In genomic region chr7:70764004-70764691, GRCh38 we compare ENCODE assay signal across 9 cellular contexts.
A peak's percentile ranks its signal among the peaks of the same experiment; 100 is the strongest.
DNase-seq lines count a peak whose midpoint lies in the region; ATAC-seq and TF ChIP-seq lines count a peak whose summit lies in the region.
"Had no signal": no experiment of that assay in that cellular context is flagged by ENCODE, and none has a peak within 500 bp of the region (broad histone marks: within the 10 kb centered on the region; RNA-seq: fewer than 3 reads in every experiment).

No MANE protein-coding gene starts in this region.

- H3K36me3 ChIP-seq in PC-9 (ENCODE audit: low read depth) (no peaks in the 10 kb centered on the region), A673 (ENCODE audit: insufficient read depth, low read length, poor library complexity, severe bottlenecking) (no peaks in the 10 kb centered on the region)
- H3K36me3 ChIP-seq: thyroid gland had no signal

- no peaks in the 10 kb centered on the region for H3K9me3 Mint-ChIP-seq in activated CD4-positive, alpha-beta T cell treated with anti-CD3 and anti-CD28 coated beads, Interleukin-2, amount 10 ng/mL, durations not matched to agents 24 days and 14 days
- H3K9me3 Mint-ChIP-seq in osteocyte (ENCODE audit: unreplicated experiment): no peaks in the 10 kb centered on the region

- no peaks in the 10 kb centered on the region for H3K9me2 ChIP-seq in PC-9 (ENCODE audit: insufficient read depth)

- POLR2A ChIA-PET in PC-9 (lab: Charles Lee; ENCODE audit: unreplicated experiment) (no interaction called here), A673 (lab: Charles Lee; ENCODE audit: low non-redundant PET) (no interaction called here)

- H3K4me2 ChIP-seq in PC-9: peak overlapping the region; percentile 34; the same call in 1 of the 2 replicates

- no peaks in the 10 kb centered on the region for H4K20me1 ChIP-seq in PC-9 (ENCODE audit: insufficient read depth)

- intact Hi-C loops in activated CD4-positive, alpha-beta T cell treated with anti-CD3 and anti-CD28 coated beads, Interleukin-2, amount 10 ng/mL, durations not matched to agents 24 days and 14 days (cut with micrococcal nuclease): no loop called here
- intact Hi-C loops in PC-9 (cut with micrococcal nuclease; ENCODE audit: unreplicated experiment): no loop called here
- intact Hi-C loops in A673 (cut with micrococcal nuclease; ENCODE audit: unreplicated experiment): no loop called here

- CTCF ChIA-PET in PC-9 (lab: Charles Lee): interaction anchor here (0.6 kb wide), 1 partner anchor 1662 kb away, joined by 3 read pairs; no protein-coding TSS in a partner anchor
- CTCF ChIA-PET in A673 (lab: Charles Lee): no interaction called here

- no peak overlapping the region for H3K27ac ChIP-seq in PC-9
- H3K27ac ChIP-seq in A673 (ENCODE audit: low read depth, low read length, poor library complexity, severe bottlenecking): no peak overlapping the region
- H3K27ac ChIP-seq: thyroid gland had no signal

- no peaks in the 10 kb centered on the region for H3K27me3 Mint-ChIP-seq in activated CD4-positive, alpha-beta T cell treated with anti-CD3 and anti-CD28 coated beads, Interleukin-2, amount 10 ng/mL, durations not matched to agents 24 days and 14 days
- no peaks in the 10 kb centered on the region for H3K27me3 Mint-ChIP-seq in osteocyte (ENCODE audit: unreplicated experiment)

- H3K9me3 ChIP-seq in PC-9 (ENCODE audit: insufficient read depth, low read depth): no peaks in the 10 kb centered on the region
- no peaks in the 10 kb centered on the region for H3K9me3 ChIP-seq in A673 (ENCODE audit: low read depth, low read length, poor library complexity, severe bottlenecking)
- H3K9me3 ChIP-seq: thyroid gland had no signal

- H3K4me3 ChIP-seq in PC-9 (no peak overlapping the region), A673 (ENCODE audit: low read depth, low read length, poor library complexity, severe bottlenecking) (no peak overlapping the region)
- H3K4me3 ChIP-seq: thyroid gland had no signal

- BruUV-seq in PC-9 (replicated peaks; lab: Mats Ljungman, UMichigan) (no TSS peak), A673 (replicated peaks; lab: Mats Ljungman, UMichigan) (no TSS peak)

- H3K27me3 ChIP-seq in PC-9 (ENCODE audit: insufficient read depth, low read depth): peaks cover 73% of the 10 kb centered on the region
- no peaks in the 10 kb centered on the region for H3K27me3 ChIP-seq in A673 (replicated peaks; ENCODE audit: insufficient read depth, low read depth, low read length, poor library complexity)
- H3K27me3 ChIP-seq: thyroid gland had no signal

- ATAC-seq in HG02678 (IDR thresholded peaks at IDR 0.05; ENCODE audit: unreplicated experiment): peak; percentile 90

- H2AFZ ChIP-seq in PC-9: no peak overlapping the region

- peak; percentile 57 for DNase-seq in activated CD4-positive, alpha-beta T cell treated with anti-CD3 and anti-CD28 coated beads, Interleukin-2, amount 10 ng/mL, durations not matched to agents 24 days and 14 days
- DNase-seq in activated CD4-positive, alpha-beta T cell treated with anti-CD3 and anti-CD28 coated beads for 1 hour: no peak
- DNase-seq in PC-9: no peak
- no peak for DNase-seq in osteocyte (ENCODE audit: extremely low spot score, unreplicated experiment)
- no peak for DNase-seq in HK-2 (ENCODE audit: unreplicated experiment)
- no peak for DNase-seq in A673 (ENCODE audit: low spot score)
- DNase-seq in Ammon's horn (ENCODE audit: low spot score): no peak
- DNase-seq: thyroid gland had no signal

- no peak overlapping the region for H3K4me3 Mint-ChIP-seq in activated CD4-positive, alpha-beta T cell treated with anti-CD3 and anti-CD28 coated beads, Interleukin-2, amount 10 ng/mL, durations not matched to agents 24 days and 14 days
- H3K4me3 Mint-ChIP-seq in osteocyte (ENCODE audit: unreplicated experiment): no peak overlapping the region

- H3K4me1 Mint-ChIP-seq in activated CD4-positive, alpha-beta T cell treated with anti-CD3 and anti-CD28 coated beads, Interleukin-2, amount 10 ng/mL, durations not matched to agents 24 days and 14 days: peaks cover 3% of the 10 kb centered on the region
- no peaks in the 10 kb centered on the region for H3K4me1 Mint-ChIP-seq in osteocyte (ENCODE audit: unreplicated experiment)

- no peaks in the 10 kb centered on the region for H3K36me3 Mint-ChIP-seq in activated CD4-positive, alpha-beta T cell treated with anti-CD3 and anti-CD28 coated beads, Interleukin-2, amount 10 ng/mL, durations not matched to agents 24 days and 14 days (ENCODE audit: low read depth)
- peaks cover 29% of the 10 kb centered on the region for H3K36me3 Mint-ChIP-seq in osteocyte (ENCODE audit: unreplicated experiment)

- H3K27ac Mint-ChIP-seq in activated CD4-positive, alpha-beta T cell treated with anti-CD3 and anti-CD28 coated beads, Interleukin-2, amount 10 ng/mL, durations not matched to agents 24 days and 14 days: no peak overlapping the region
- H3K27ac Mint-ChIP-seq in osteocyte (ENCODE audit: unreplicated experiment): peak overlapping the region; percentile 11

- H3K4me1 ChIP-seq in PC-9 (replicated peaks; ENCODE audit: insufficient read depth) (no peaks in the 10 kb centered on the region), A673 (ENCODE audit: insufficient read depth, low read length, poor library complexity, severe bottlenecking) (no peaks in the 10 kb centered on the region)
- H3K4me1 ChIP-seq: thyroid gland had no signal

- no peaks in the 10 kb centered on the region for H3F3A ChIP-seq in PC-9 (ENCODE audit: insufficient read depth, low read depth)

- H3K79me2 ChIP-seq in PC-9 (ENCODE audit: low read depth): no peaks in the 10 kb centered on the region

- TF ChIP-seq CTCF in PC-9 (conservative IDR thresholded peaks at IDR 0.05) (no peak), osteocyte (IDR thresholded peaks at IDR 0.05) (no peak), A673 (conservative IDR thresholded peaks at IDR 0.05; ENCODE audit: low read depth, low read length) (no peak)
